In the genomic region with DNA sequence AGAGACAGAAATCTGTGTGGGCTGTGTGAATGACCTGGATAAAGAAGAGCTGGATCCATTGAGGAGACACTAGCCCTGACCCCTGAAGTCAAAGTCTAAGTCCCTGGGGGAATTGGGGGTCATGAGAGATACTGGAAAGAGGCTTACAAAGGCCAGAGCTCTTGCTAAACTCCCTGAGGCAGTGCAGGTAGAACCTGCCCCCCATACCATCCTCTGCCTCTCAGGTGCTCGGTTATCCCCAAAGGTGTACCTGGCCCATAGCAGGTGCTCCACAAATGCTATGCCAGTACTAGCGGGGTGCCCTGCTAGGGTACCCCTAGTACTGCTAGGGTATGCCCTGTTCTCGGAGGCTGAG, we compare ENCODE assay signal across 13 cellular contexts. TPM values are rescaled to one million over a fixed set of nuclear protein-coding genes. Genes with fewer than 3 reads are reported as not detected.
DNase-seq lines count a peak whose midpoint lies in the region; ATAC-seq, FAIRE-seq and TF ChIP-seq lines count a peak whose summit lies in the region.
"Had no signal": no experiment of that assay in that cellular context is flagged by ENCODE, and none has a peak within 500 bp of the region (broad histone marks: within the 10 kb centered on the region; RNA-seq: fewer than 3 reads in every experiment).

No MANE protein-coding gene starts in this region.

- no peak overlapping the region for H3K27ac ChIP-seq in Peyer's patch
- H3K27ac ChIP-seq: brain microvascular endothelial cell, esophagus squamous epithelium, thyroid gland had no signal

- H3K27ac Mint-ChIP-seq in activated naive CD4-positive, alpha-beta T cell treated with anti-CD3 and anti-CD28 coated beads, Interleukin-2, amount 50 U/mL, for 24 hours = peak overlapping the region; percentile 17
- peak overlapping the region; percentile 57 for H3K27ac Mint-ChIP-seq in activated T-helper 17 cell treated with anti-CD3 and anti-CD28 coated beads, Interleukin-2, amount 50 U/mL, for 72 hours
- H3K27ac Mint-ChIP-seq in mesothelial cell of epicardium (peak overlapping the region; percentile 86), type B pancreatic cell (peak overlapping the region; percentile 85)
- H3K27ac Mint-ChIP-seq: activated naive CD4-positive, alpha-beta T cell treated with anti-CD3 and anti-CD28 coated beads for 36 hours had no signal

- H3K27me3 ChIP-seq in Peyer's patch = no peaks in the 10 kb centered on the region
- H3K27me3 ChIP-seq: brain microvascular endothelial cell, esophagus squamous epithelium, thyroid gland had no signal

- DNase-seq in activated naive CD4-positive, alpha-beta T cell (lab: John Stamatoyannopoulos, UW) = no peak
- DNase-seq in mesothelial cell of epicardium (ENCODE audit: low spot score in 2 of 2, unreplicated experiment in 2 of 2) (no peak), type B pancreatic cell (ENCODE audit: extremely low spot score, unreplicated experiment) (no peak), NOMO-1 (lab: John Stamatoyannopoulos, UW; ENCODE audit: unreplicated experiment in 2 of 2) (no peak), Peyer's patch (no peak), urothelium cell line (ENCODE audit: low spot score) (no peak)
- DNase-seq: esophagus squamous epithelium had no signal

- H3K36me3 ChIP-seq in Peyer's patch = no peaks in the 10 kb centered on the region

- no peak for FAIRE-seq in urothelium cell line (lab: Jason Lieb, UNC)
- FAIRE-seq: RCC 7860 had no signal

- TF ChIP-seq CTCF in mesothelial cell of epicardium (IDR thresholded peaks at IDR 0.05; ENCODE audit: unreplicated experiment) = no peak
- TF ChIP-seq CTCF in type B pancreatic cell (conservative IDR thresholded peaks at IDR 0.05) = no peak
- no peak for TF ChIP-seq CTCF in Peyer's patch (IDR thresholded peaks at IDR 0.05)

- H3K4me1 Mint-ChIP-seq in activated naive CD4-positive, alpha-beta T cell treated with anti-CD3 and anti-CD28 coated beads, Interleukin-2, amount 50 U/mL, for 24 hours = peaks cover 36% of the 10 kb centered on the region
- H3K4me1 Mint-ChIP-seq in activated T-helper 17 cell treated with anti-CD3 and anti-CD28 coated beads, Interleukin-2, amount 50 U/mL, for 72 hours = peaks cover 11% of the 10 kb centered on the region
- peaks cover 9% of the 10 kb centered on the region for H3K4me1 Mint-ChIP-seq in mesothelial cell of epicardium
- peaks cover 19% of the 10 kb centered on the region for H3K4me1 Mint-ChIP-seq in type B pancreatic cell (ENCODE audit: unreplicated experiment)

- ATAC-seq in activated T-helper 17 cell treated with anti-CD3 and anti-CD28 coated beads, Interleukin-2, amount 50 U/mL, for 72 hours (replicated peaks) = no peak

- no peak overlapping the region for H3K4me3 ChIP-seq in Peyer's patch
- H3K4me3 ChIP-seq: esophagus squamous epithelium, thyroid gland had no signal

- H3K36me3 Mint-ChIP-seq in activated naive CD4-positive, alpha-beta T cell treated with anti-CD3 and anti-CD28 coated beads, Interleukin-2, amount 50 U/mL, for 24 hours = peaks cover 2% of the 10 kb centered on the region
- peaks cover 23% of the 10 kb centered on the region for H3K36me3 Mint-ChIP-seq in activated T-helper 17 cell treated with anti-CD3 and anti-CD28 coated beads, Interleukin-2, amount 50 U/mL, for 72 hours (ENCODE audit: low read depth)
- H3K36me3 Mint-ChIP-seq in mesothelial cell of epicardium (peaks cover 30% of the 10 kb centered on the region), type B pancreatic cell (peaks cover 23% of the 10 kb centered on the region)

- H3K9me3 ChIP-seq in Peyer's patch = no peaks in the 10 kb centered on the region
- H3K9me3 ChIP-seq: esophagus squamous epithelium, thyroid gland had no signal

- H3K9me3 Mint-ChIP-seq in activated naive CD4-positive, alpha-beta T cell treated with anti-CD3 and anti-CD28 coated beads, Interleukin-2, amount 50 U/mL, for 24 hours = no peaks in the 10 kb centered on the region
- no peaks in the 10 kb centered on the region for H3K9me3 Mint-ChIP-seq in activated T-helper 17 cell treated with anti-CD3 and anti-CD28 coated beads, Interleukin-2, amount 50 U/mL, for 72 hours
- H3K9me3 Mint-ChIP-seq in mesothelial cell of epicardium = no peaks in the 10 kb centered on the region
- H3K9me3 Mint-ChIP-seq in type B pancreatic cell = no peaks in the 10 kb centered on the region
- H3K9me3 Mint-ChIP-seq: activated naive CD4-positive, alpha-beta T cell treated with anti-CD3 and anti-CD28 coated beads for 36 hours had no signal

- H3K4me1 ChIP-seq in Peyer's patch = no peaks in the 10 kb centered on the region
- H3K4me1 ChIP-seq: thyroid gland had no signal

- no peak for TF ChIP-seq POLR2A in Peyer's patch (IDR thresholded peaks at IDR 0.05)

- no peak overlapping the region for H3K4me3 Mint-ChIP-seq in activated naive CD4-positive, alpha-beta T cell treated with anti-CD3 and anti-CD28 coated beads, Interleukin-2, amount 50 U/mL, for 24 hours
- no peak overlapping the region for H3K4me3 Mint-ChIP-seq in activated T-helper 17 cell treated with anti-CD3 and anti-CD28 coated beads, Interleukin-2, amount 50 U/mL, for 72 hours
- H3K4me3 Mint-ChIP-seq in mesothelial cell of epicardium = no peak overlapping the region
- no peak overlapping the region for H3K4me3 Mint-ChIP-seq in type B pancreatic cell
- H3K4me3 Mint-ChIP-seq: activated naive CD4-positive, alpha-beta T cell treated with anti-CD3 and anti-CD28 coated beads for 36 hours had no signal

- no peaks in the 10 kb centered on the region for H3K27me3 Mint-ChIP-seq in activated naive CD4-positive, alpha-beta T cell treated with anti-CD3 and anti-CD28 coated beads, Interleukin-2, amount 50 U/mL, for 24 hours
- no peaks in the 10 kb centered on the region for H3K27me3 Mint-ChIP-seq in activated T-helper 17 cell treated with anti-CD3 and anti-CD28 coated beads, Interleukin-2, amount 50 U/mL, for 72 hours
- H3K27me3 Mint-ChIP-seq in mesothelial cell of epicardium (ENCODE audit: low read depth) (no peaks in the 10 kb centered on the region), type B pancreatic cell (no peaks in the 10 kb centered on the region)

RNA-seq across cellular contexts. Expression of a gene that starts 19.1 kb away (rescaled TPM):
- 1 to 10 TPM in 1 of 2 donors, under 1 TPM in 1; 0.43 to 1.5 TPM for total RNA-seq in activated T-helper 17 cell treated with anti-CD3 and anti-CD28 coated beads, Interleukin-2, amount 50 U/mL, for 72 hours
- 45.7 to 47.2 TPM (median 46.8 TPM) in 3 replicates for total RNA-seq in mesothelial cell of epicardium
- total RNA-seq in type B pancreatic cell (ENCODE audit: low replicate concordance) = 4.2 and 21.7 TPM in 2 replicates
- 1 to 10 TPM; 3.5 to 8.3 (median 5.2) TPM for total RNA-seq in Peyer's patch

RNA-seq across cellular contexts. Expression of a gene that starts 38.9 kb away (rescaled TPM):
- total RNA-seq in activated T-helper 17 cell treated with anti-CD3 and anti-CD28 coated beads, Interleukin-2, amount 50 U/mL, for 72 hours = 10 to 100 TPM; 19.3 to 22.4 TPM
- 58.4 to 60.3 TPM (median 59.9 TPM) in 3 replicates for total RNA-seq in mesothelial cell of epicardium
- total RNA-seq in type B pancreatic cell (ENCODE audit: low replicate concordance) = 34.3 and 38.8 TPM in 2 replicates
- 10 to 100 TPM; 12.6 to 23.9 (median 19.2) TPM for total RNA-seq in Peyer's patch

RNA-seq across cellular contexts. Expression of a gene that starts 50.7 kb away (rescaled TPM):
- total RNA-seq in activated T-helper 17 cell treated with anti-CD3 and anti-CD28 coated beads, Interleukin-2, amount 50 U/mL, for 72 hours = 100 to 1,000 TPM; 115 to 118 TPM
- total RNA-seq in mesothelial cell of epicardium (129 to 135 TPM (median 129 TPM) in 3 replicates), type B pancreatic cell (ENCODE audit: low replicate concordance) (90.8 and 121 TPM in 2 replicates), Peyer's patch (100 to 1,000 TPM; 115 to 215 (median 161) TPM)

Comparison
In these comparisons a context has a peak if more than half of its experiments do, and no peak if none do; other contexts are left out.
1. H3K27ac Mint-ChIP-seq: peak in every context shown above with its lines; median percentile 86 in mesothelial cell of epicardium; 85 in type B pancreatic cell; 57 in activated T-helper 17 cell treated with anti-CD3 and anti-CD28 coated beads, Interleukin-2, amount 50 U/mL, for 72 hours; 17 in activated naive CD4-positive, alpha-beta T cell treated with anti-CD3 and anti-CD28 coated beads, Interleukin-2, amount 50 U/mL, for 24 hours.